1 cellular context compared by ENCODE assay signal in the genomic region with DNA sequence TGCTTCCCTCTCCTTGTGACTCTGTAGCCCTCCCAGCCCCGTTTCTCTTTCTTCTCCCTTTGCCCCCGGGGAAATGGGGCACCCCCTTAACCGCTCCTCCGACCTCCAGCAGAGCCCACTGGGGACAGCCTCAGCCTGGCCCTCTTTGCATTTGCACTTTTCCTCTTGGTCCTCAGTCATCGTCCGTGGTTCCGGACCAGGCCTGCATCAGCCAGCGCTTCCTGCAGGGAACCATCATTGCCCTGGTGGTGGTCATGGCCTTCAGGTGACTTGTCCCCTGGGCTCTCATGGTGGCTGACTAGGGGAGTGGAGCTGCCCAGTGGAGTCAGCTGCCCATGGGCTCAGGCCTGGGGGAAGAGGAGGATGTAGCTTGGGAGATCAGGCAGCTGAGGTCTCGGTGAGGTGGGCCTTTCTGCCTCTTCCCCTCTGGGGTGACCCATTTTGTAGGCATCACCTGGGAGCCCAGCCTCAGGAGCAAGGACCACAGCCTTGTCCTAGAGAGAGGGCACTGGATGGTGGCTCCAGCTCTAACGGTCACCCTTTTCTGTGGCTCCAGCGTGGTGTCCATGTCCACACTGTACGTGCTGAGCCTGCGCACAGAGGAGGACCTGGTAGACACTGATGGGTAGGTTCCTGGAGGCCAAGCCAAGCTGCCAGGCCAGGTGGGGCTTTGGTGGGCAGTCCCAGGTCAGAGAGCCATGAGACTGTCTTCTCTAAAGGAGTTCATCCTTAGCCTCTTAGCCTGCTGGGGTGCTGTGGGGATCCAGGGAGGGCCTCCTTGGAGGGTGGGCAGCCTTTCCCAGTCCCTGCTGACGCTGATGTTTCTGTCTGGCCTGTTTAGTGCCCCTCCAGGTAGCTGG.
TF ChIP-seq lines count a peak whose summit lies in the region.

No MANE protein-coding gene starts in this region.

TF ChIP-seq in HEK293, 187 proteins besides CTCF, POLR2A, EP300 and RAD21 (continued from another document):
- TF ChIP-seq, protein P1, sequence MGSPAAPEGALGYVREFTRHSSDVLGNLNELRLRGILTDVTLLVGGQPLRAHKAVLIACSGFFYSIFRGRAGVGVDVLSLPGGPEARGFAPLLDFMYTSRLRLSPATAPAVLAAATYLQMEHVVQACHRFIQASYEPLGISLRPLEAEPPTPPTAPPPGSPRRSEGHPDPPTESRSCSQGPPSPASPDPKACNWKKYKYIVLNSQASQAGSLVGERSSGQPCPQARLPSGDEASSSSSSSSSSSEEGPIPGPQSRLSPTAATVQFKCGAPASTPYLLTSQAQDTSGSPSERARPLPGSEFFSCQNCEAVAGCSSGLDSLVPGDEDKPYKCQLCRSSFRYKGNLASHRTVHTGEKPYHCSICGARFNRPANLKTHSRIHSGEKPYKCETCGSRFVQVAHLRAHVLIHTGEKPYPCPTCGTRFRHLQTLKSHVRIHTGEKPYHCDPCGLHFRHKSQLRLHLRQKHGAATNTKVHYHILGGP (tag by site-specific recombination; IDR thresholded peaks at IDR 0.05), result no peak
- TF ChIP-seq ZNF529 (tag by site-specific recombination; IDR thresholded peaks at IDR 0.05; ENCODE audit: insufficient replicate concordance), result no peak
- TF ChIP-seq ZNF600 (tag by site-specific recombination; IDR thresholded peaks at IDR 0.05), result 0 out of 2 replicates have a peak, but pooled peaks have one; percentile 21
